Comparison of ENCODE assay signal across 8 cellular contexts in genomic region chr22:22508274-22509176, GRCh38. TPM values are rescaled to one million over a fixed set of nuclear protein-coding genes. Genes with fewer than 3 reads are reported as not detected.
DNase-seq lines count a peak whose midpoint lies in the region; ATAC-seq and TF ChIP-seq lines count a peak whose summit lies in the region.

Gene ZNF280B (minus strand): TSS chr22:22508742. CDS start chr22:22489398, 19,344 bp downstream.

- H3K4me1 ChIP-seq in SJSA1 (replicated peaks) = peaks cover 4% of the 10 kb centered on the region; the same call in 1 of the 2 replicates

- TF ChIP-seq CTCF in type B pancreatic cell (conservative IDR thresholded peaks at IDR 0.05) = peak; percentile 84

- H3K36me3 Mint-ChIP-seq in activated naive CD4-positive, alpha-beta T cell treated with anti-CD3 and anti-CD28 coated beads for 36 hours (ENCODE audit: low read depth) = peaks cover 20% of the 10 kb centered on the region
- H3K36me3 Mint-ChIP-seq in type B pancreatic cell = peaks cover 26% of the 10 kb centered on the region

- peaks cover 5% of the 10 kb centered on the region; the same call in 1 of the 2 replicates for H3K9me3 ChIP-seq in SJSA1 (replicated peaks)

- CTCF ChIA-PET in activated naive CD4-positive, alpha-beta T cell treated with anti-CD3 and anti-CD28 coated beads for 36 hours (lab: Charles Lee) = interaction anchor here (0.7 to 1.4 kb wide), 9 partner anchors 11 to 86 kb away, joined by 3 to 7 read pairs (median 3); partner anchors contain the start of gene ZNF280A

- H3K27me3 Mint-ChIP-seq in activated naive CD4-positive, alpha-beta T cell treated with anti-CD3 and anti-CD28 coated beads for 36 hours (ENCODE audit: low read depth) = peaks cover 2% of the 10 kb centered on the region
- peaks cover 29% of the 10 kb centered on the region for H3K27me3 Mint-ChIP-seq in type B pancreatic cell

- peak within 1 kb of the TSS; percentile 61 for H3K4me3 ChIP-seq in SJSA1

- 0 out of 2 replicates have a peak, but pooled peaks cover 4% of the 10 kb centered on the region for H3K27me3 ChIP-seq in SJSA1 (replicated peaks)

- peaks cover 8% of the 10 kb centered on the region for H3K9me3 Mint-ChIP-seq in activated naive CD4-positive, alpha-beta T cell treated with anti-CD3 and anti-CD28 coated beads for 36 hours
- peaks cover 10% of the 10 kb centered on the region for H3K9me3 Mint-ChIP-seq in type B pancreatic cell

- DNase-seq in DMS 273 (lab: John Stamatoyannopoulos, UW; ENCODE audit: unreplicated experiment) = peak; percentile 93
- peak; percentile 92 for DNase-seq in KBM-7
- DNase-seq in SJSA1 (ENCODE audit: low read depth in 1 of 2, low spot score in 2 of 2) = peak; percentile 78 to 85
- peak; percentile 88 for DNase-seq in activated naive CD4-positive, alpha-beta T cell treated with anti-CD3 and anti-CD28 coated beads for 36 hours
- peak; percentile 80 for DNase-seq in Right ventricle myocardium inferior (ENCODE audit: missing footprints)
- DNase-seq in pons (ENCODE audit: low spot score) = peak; percentile 58
- peak; percentile 90 for DNase-seq in type B pancreatic cell (ENCODE audit: extremely low spot score, unreplicated experiment)

- in situ Hi-C loops in KBM-7 (cut with MboI; ENCODE audit: low pct_unique_long_range_greater_than_20kb, low sequenced_read_pairs) = no loop called here

- H3K27ac Mint-ChIP-seq in activated naive CD4-positive, alpha-beta T cell treated with anti-CD3 and anti-CD28 coated beads for 36 hours = peak within 1 kb of the TSS; percentile 5
- peak within 1 kb of the TSS; percentile 67 for H3K27ac Mint-ChIP-seq in type B pancreatic cell

- H3K4me1 Mint-ChIP-seq in activated naive CD4-positive, alpha-beta T cell treated with anti-CD3 and anti-CD28 coated beads for 36 hours (ENCODE audit: low read depth) = peaks cover 15% of the 10 kb centered on the region
- H3K4me1 Mint-ChIP-seq in type B pancreatic cell (ENCODE audit: unreplicated experiment) = peaks cover 7% of the 10 kb centered on the region

- ATAC-seq in GM21515 (IDR thresholded peaks at IDR 0.05; ENCODE audit: unreplicated experiment) = peak; percentile 71
- peak; percentile 84 for ATAC-seq in Right ventricle myocardium inferior

- H3K4me3 Mint-ChIP-seq in activated naive CD4-positive, alpha-beta T cell treated with anti-CD3 and anti-CD28 coated beads for 36 hours = peak within 1 kb of the TSS; percentile 71
- peak within 1 kb of the TSS; percentile 89 for H3K4me3 Mint-ChIP-seq in type B pancreatic cell

- H3K27ac ChIP-seq in SJSA1 = no peak within 1 kb of the TSS

- intact Hi-C loops in activated naive CD4-positive, alpha-beta T cell treated with anti-CD3 and anti-CD28 coated beads for 36 hours (cut with micrococcal nuclease) = no loop called here
- intact Hi-C loops in Right ventricle myocardium inferior (cut with DNase I) = no loop called here

- H3K36me3 ChIP-seq in SJSA1 = peaks cover 18% of the 10 kb centered on the region

RNA-seq across cellular contexts. Expression of gene ZNF280B, which starts in this region (rescaled TPM):
- total RNA-seq in SJSA1 (2014; rRNA removed; shearing (Covaris generic)) = 1.7 and 2.7 TPM in 2 replicates
- 1 to 10 TPM; 1.7 to 1.8 TPM for total RNA-seq in activated naive CD4-positive, alpha-beta T cell treated with anti-CD3 and anti-CD28 coated beads for 36 hours
- 0.49 TPM for total RNA-seq in Right ventricle myocardium inferior
- total RNA-seq in type B pancreatic cell (ENCODE audit: low replicate concordance) = 1.1 and 5.0 TPM in 2 replicates

Comparison
In these comparisons a context has a peak if more than half of its experiments do, and no peak if none do; other contexts are left out.
1. Peak in DNase-seq and ATAC-seq in Right ventricle myocardium inferior; RNA of the gene not detected or under 1 TPM.